In genomic region chr12:109518820-109519665, GRCh38 we compare ENCODE assay signal across 8 cellular contexts.
DNase-seq lines count a peak whose midpoint lies in the region; ATAC-seq and TF ChIP-seq lines count a peak whose summit lies in the region.

No MANE protein-coding gene starts in this region.

- peak; percentile 95 for TF ChIP-seq CTCF in VCaP (conservative IDR thresholded peaks at IDR 0.05)

- DNase-seq in NK-92 treated with Interleukin-12 subunit alpha and Interleukin-12 subunit beta, amount 100 ng/mL, for 24 hours (lab: John Stamatoyannopoulos, UW): peak; percentile 1
- DNase-seq in NK-92 (lab: John Stamatoyannopoulos, UW; ENCODE audit: unreplicated experiment) (no peak), NCI-H2107 (lab: John Stamatoyannopoulos, UW) (peak; percentile 66)
- peak; percentile 24 for DNase-seq in central memory CD4-positive, alpha-beta T cell
- DNase-seq in stimulated activated CD4-positive, alpha-beta T cell treated with anti-CD3 and anti-CD28 coated beads, Interleukin-2, amount 100 ng/mL, for 24 hours: peak; percentile 65 to 66

- no peaks in the 10 kb centered on the region for H3K27me3 ChIP-seq in layer of hippocampus (ENCODE audit: control insufficient read depth, insufficient read depth, low read length)

- no peak for ATAC-seq in HG03457 (IDR thresholded peaks at IDR 0.05; ENCODE audit: unreplicated experiment)

- H3K27ac ChIP-seq in VCaP (peak overlapping the region; percentile 1; the same call in 1 of the 2 replicates), layer of hippocampus (ENCODE audit: low read depth, low read length) (peak overlapping the region; percentile 1)
